1 cellular context compared by ENCODE assay signal in genomic region chr16:88903267-88903666, GRCh38.
TF ChIP-seq lines count a peak whose summit lies in the region.

No MANE protein-coding gene starts in this region.

TF ChIP-seq in GM23338, 12 proteins besides CTCF, POLR2A, EP300 and RAD21:
- TF ChIP-seq ZNF462 (CRISPR knock-in tag; IDR thresholded peaks at IDR 0.05) (no peak), REST (IDR thresholded peaks at IDR 0.05; ENCODE audit: unreplicated experiment) (no peak)
